9 cellular contexts compared by ENCODE assay signal in genomic region chrX:57137071-57137470, GRCh38. TPM values are rescaled to one million over a fixed set of nuclear protein-coding genes. Genes with fewer than 3 reads are reported as not detected.
DNase-seq lines count a peak whose midpoint lies in the region; ATAC-seq and TF ChIP-seq lines count a peak whose summit lies in the region.
"Not testable (repeated sequence)": the region's sequence is repeated elsewhere in the genome, so short reads cannot be mapped to it uniquely, and the experiment has no call there.
"Had no signal": no experiment of that assay in that cellular context is flagged by ENCODE, and none has a peak within 500 bp of the region (broad histone marks: within the 10 kb centered on the region; RNA-seq: fewer than 3 reads in every experiment).

SPIN2A (minus strand) TSS chrX:57137397; CDS start chrX:57136597, 800 bp downstream.

- not testable (repeated sequence) for H3K27me3 Mint-ChIP-seq in Calu3 (ENCODE audit: unreplicated experiment); WTC11 (ENCODE audit: low read depth); osteocyte (ENCODE audit: unreplicated experiment)

- not testable (repeated sequence) for TF ChIP-seq POLR2A in thyroid gland (IDR thresholded peaks at IDR 0.05)

- H3K36me3 Mint-ChIP-seq in Calu3 (ENCODE audit: insufficient read depth, unreplicated experiment); WTC11; osteocyte (ENCODE audit: unreplicated experiment): not testable (repeated sequence)

- H3K4me1 ChIP-seq in thyroid gland: not testable (repeated sequence)

- not testable (repeated sequence) for H3K27me3 ChIP-seq in thyroid gland

- not testable (repeated sequence) for H3K36me3 ChIP-seq in thyroid gland

- not testable (repeated sequence) for H3K9me3 Mint-ChIP-seq in Calu3 (ENCODE audit: low read depth, unreplicated experiment); WTC11
- H3K9me3 Mint-ChIP-seq in osteocyte (ENCODE audit: unreplicated experiment): peaks cover 27% of the 10 kb centered on the region

- H3K4me1 Mint-ChIP-seq in Calu3 (ENCODE audit: low read depth, unreplicated experiment) (peaks cover 23% of the 10 kb centered on the region), WTC11 (peaks cover 27% of the 10 kb centered on the region), osteocyte (ENCODE audit: unreplicated experiment) (peaks cover 13% of the 10 kb centered on the region)

- peak within 1 kb of the TSS; percentile 68 for H3K27ac Mint-ChIP-seq in Calu3 (ENCODE audit: unreplicated experiment)
- peak within 1 kb of the TSS; percentile 98 for H3K27ac Mint-ChIP-seq in WTC11
- peak within 1 kb of the TSS; percentile 81 for H3K27ac Mint-ChIP-seq in osteocyte (ENCODE audit: unreplicated experiment)

- CTCF ChIA-PET in Calu3 (lab: Charles Lee): not testable (repeated sequence)
- CTCF ChIA-PET in WTC11 (lab: Charles Lee): interaction anchor here (0.7 to 1.0 kb wide), 2 partner anchors 18 to 174 kb away, joined by 4 to 7 read pairs; no protein-coding TSS in a partner anchor

- intact Hi-C loops in Calu3 (cut with micrococcal nuclease; ENCODE audit: unreplicated experiment); Right ventricle myocardium superior (cut with DNase I); left colon (cut with DNase I, micrococcal nuclease); thyroid gland (cut with DNase I): not testable (repeated sequence)

- not testable (repeated sequence) for H3K4me3 ChIP-seq in thyroid gland (replicated peaks in 1 of 3)

- POLR2A ChIA-PET in WTC11 (lab: Charles Lee): not testable (repeated sequence)

- not testable (repeated sequence) for H3K27ac ChIP-seq in thyroid gland

- WGBS in thyroid gland, 2 donors: 26 to 27% methylated on average over 4 to 8 of the region's 27 CpGs

- H3K9me3 ChIP-seq in thyroid gland: not testable (repeated sequence)

- peak; percentile 30 for DNase-seq in Calu3
- DNase-seq in NCI-H1092 treated with DMSO at 0.1 percent for 48 hours (lab: John Stamatoyannopoulos, UW): peak; percentile 51
- peak; percentile 64 for DNase-seq in WTC11 (ENCODE audit: low spot score)
- DNase-seq in ecto neural progenitor cell (ENCODE audit: low spot score): peak; percentile 69
- not testable (repeated sequence) for DNase-seq in Right ventricle myocardium superior; left colon; osteocyte (ENCODE audit: extremely low spot score, unreplicated experiment)
- peak; percentile 21 to 42 for DNase-seq in thyroid gland

- not testable (repeated sequence) for BruUV-seq in Calu3 (replicated peaks; lab: Mats Ljungman, UMichigan)

- not testable (repeated sequence) for TF ChIP-seq CTCF in Calu3 (IDR thresholded peaks at IDR 0.05; ENCODE audit: unreplicated experiment); WTC11 (IDR thresholded peaks at IDR 0.05); osteocyte (IDR thresholded peaks at IDR 0.05)
- TF ChIP-seq CTCF in thyroid gland (IDR thresholded peaks at IDR 0.05): peak in 1 of 6 experiments; percentile 7

- peak within 1 kb of the TSS; percentile 68 for H3K4me3 Mint-ChIP-seq in Calu3 (ENCODE audit: low read depth, unreplicated experiment)
- H3K4me3 Mint-ChIP-seq in WTC11: peak within 1 kb of the TSS; percentile 77
- H3K4me3 Mint-ChIP-seq in osteocyte (ENCODE audit: unreplicated experiment): peak within 1 kb of the TSS; percentile 76

- ATAC-seq in WTC11 (peak; percentile 86), Right ventricle myocardium superior (ENCODE audit: poor library complexity) (peak; percentile 48), left colon (peak; percentile 36)

TF ChIP-seq in WTC11, 78 proteins besides CTCF, POLR2A, EP300 and RAD21:
- peak; percentile 76 for TF ChIP-seq USF2 (CRISPR knock-in tag; IDR thresholded peaks at IDR 0.05)
- TF ChIP-seq FOXP4 (CRISPR knock-in tag; IDR thresholded peaks at IDR 0.05): peak; percentile 39; the same call in 1 of the 2 replicates
- TF ChIP-seq USF1 (CRISPR knock-in tag; IDR thresholded peaks at IDR 0.05): peak; percentile 74
- peak; percentile 76; the same call in 1 of the 2 replicates for TF ChIP-seq MAX (CRISPR knock-in tag; IDR thresholded peaks at IDR 0.05)

RNA-seq across cellular contexts. Expression of gene SPIN2A, which starts in this region (rescaled TPM):
- 1.6 and 1.7 TPM in 2 replicates for total RNA-seq in Calu3 (2022)
- 2.3 to 4.5 TPM (median 2.5 TPM) in 3 replicates for total RNA-seq in WTC11 (2021)
- total RNA-seq in Right ventricle myocardium superior: 0.46 TPM
- under 1 TPM; 0.73 to 0.81 TPM for total RNA-seq in left colon
- total RNA-seq in osteocyte: 1.2 and 2.5 TPM in 2 replicates
- total RNA-seq in thyroid gland: 1 to 10 TPM in 1 of 4 donors, under 1 TPM in 3; 0.24 to 1.5 (median 0.53) TPM
- total RNA-seq: bronchial epithelial cell had no signal

Comparison
In these comparisons a context has a peak if more than half of its experiments do, and no peak if none do; other contexts are left out.
1. Peak in ATAC-seq in Right ventricle myocardium superior; RNA of the gene not detected or under 1 TPM.
2. Peak in ATAC-seq in left colon; RNA of the gene not detected or under 1 TPM.
3. ATAC-seq: peak in every context shown above with its lines; median percentile 86 in WTC11; 48 in Right ventricle myocardium superior; 36 in left colon.